ENCODE assay signal across 8 cellular contexts in genomic region chr7:128455556-128456254, GRCh38. TPM values are rescaled to one million over a fixed set of nuclear protein-coding genes. Genes with fewer than 3 reads are reported as not detected.
DNase-seq lines count a peak whose midpoint lies in the region; ATAC-seq, FAIRE-seq and TF ChIP-seq lines count a peak whose summit lies in the region.

HILPDA (plus strand) TSS chr7:128455878; CDS start chr7:128457269, 1,391 bp downstream.

- H3K36me3 ChIP-seq in H1 (ENCODE audit: control insufficient read depth in 2 of 4, insufficient read depth in 4 of 4, low read length in 3 of 4) (peaks cover 3 to 15% (median 7%) of the 10 kb centered on the region in 4 experiments; a peak in 6 of 8 replicates), mesenchymal stem cell (ENCODE audit: control insufficient read depth in 1 of 2, insufficient read depth in 2 of 2, low read depth in 1 of 2, low read length in 2 of 2) (peaks cover 10 to 12% of the 10 kb centered on the region in 2 experiments)

- H3K56ac ChIP-seq in H1 (replicated peaks; ENCODE audit: insufficient read length, low read depth, low read length), result peak within 1 kb of the TSS; percentile 71

- H2AK5ac ChIP-seq in H1 (ENCODE audit: low read depth, low read length), result peak within 1 kb of the TSS; percentile 79; the same call in 1 of the 2 replicates
- H2AK5ac ChIP-seq in mesenchymal stem cell (ENCODE audit: low read length, severe bottlenecking), result no peak within 1 kb of the TSS

- H4K8ac ChIP-seq in H1 (ENCODE audit: extremely low read depth, insufficient read depth, low read length) (peak within 1 kb of the TSS; percentile 98; the same call in 1 of the 2 replicates), mesenchymal stem cell (ENCODE audit: low read length) (peak within 1 kb of the TSS; percentile 99)

- H3K14ac ChIP-seq in H1 (ENCODE audit: insufficient read length), result peak within 1 kb of the TSS; percentile 92
- H3K14ac ChIP-seq in mesenchymal stem cell (ENCODE audit: low read length in 2 of 2), result peak within 1 kb of the TSS in 1 of 2 experiments; percentile 76

- peak in 1 of 2 experiments; percentile 2; a peak in 1 of 4 replicates for TF ChIP-seq RAD21 in H1 (IDR thresholded peaks at IDR 0.05 in 1 of 2, conservative IDR thresholded peaks at IDR 0.05 in 1 of 2; ENCODE audit: low read depth in 2 of 2, low read length in 2 of 2)

- H3K27ac ChIP-seq in H1 (ENCODE audit: low read depth, low read length) (peak within 1 kb of the TSS; percentile 93), mesenchymal stem cell (ENCODE audit: low read length, poor library complexity, severe bottlenecking) (peak within 1 kb of the TSS; percentile 72)

- H2BK5ac ChIP-seq in H1 (ENCODE audit: low read depth, low read length) (peak within 1 kb of the TSS; percentile 85), mesenchymal stem cell (ENCODE audit: low read depth, low read length, poor library complexity, severe bottlenecking) (no peak within 1 kb of the TSS)

- DNase-seq in COR-L47 (lab: John Stamatoyannopoulos, UW), result peak; percentile 87
- peak; percentile 91 for DNase-seq in HTR-8/SVneo (ENCODE audit: insufficient read length, low spot score)
- DNase-seq in NOMO-1 treated with DMSO at 0.1 percent for 48 hours (lab: John Stamatoyannopoulos, UW; ENCODE audit: unreplicated experiment), result peak; percentile 62
- DNase-seq in activated CD8-positive, alpha-beta memory T cell treated with anti-CD3 and anti-CD28 coated beads for 48 hours (ENCODE audit: low read depth in 2 of 3, low spot score in 2 of 3), result peak; percentile 74 to 93 (median 87)
- DNase-seq in H1 (ENCODE audit: low read depth in 1 of 2, low spot score in 2 of 2), result peak in 1 of 2 experiments; percentile 93
- DNase-seq in mesenchymal stem cell, result peak; percentile 94
- DNase-seq in stimulated activated CD8-positive, alpha-beta memory T cell treated with anti-CD3 and anti-CD28 coated beads, Interleukin-12 subunit alpha, Interleukin-12 subunit beta, amount 100 ng/mL, for 24 hours (ENCODE audit: extremely low read depth), result peak; percentile 82

- H3K79me2 ChIP-seq in H1 (ENCODE audit: control insufficient read depth in 1 of 2, insufficient read depth in 2 of 2, low read length in 2 of 2), result peaks cover 0 to 43% of the 10 kb centered on the region in 2 experiments; a peak in 3 of 4 replicates

- TF ChIP-seq CTCF in H1 (IDR thresholded peaks at IDR 0.05; ENCODE audit: control extremely low read depth in 1 of 3, insufficient read depth in 1 of 3, low read depth in 1 of 3, low read length in 3 of 3), result no peak

- WGBS in H1 (ENCODE audit: extremely low coverage in 1 of 2, insufficient coverage in 1 of 2, insufficient read length in 1 of 2, insufficient replicate concordance in 2 of 2, low coverage in 1 of 2, low lambda C conversion rate in 2 of 2, missing lambda C conversion rate in 1 of 2), 2 experiments, result 1% methylated on average over 63 of the region's 63 CpGs; no CpG with 5 or more reads in 1 of the 2 experiments
- under 1% methylated on average over 60 of the region's 63 CpGs for WGBS in mesenchymal stem cell

- H3K4me3 ChIP-seq in H1 (ENCODE audit: extremely low read depth in 1 of 4, insufficient read depth in 2 of 4, low read depth in 3 of 4, low read length in 4 of 4) (peak within 1 kb of the TSS; percentile 96 to 100 (median 100)), mesenchymal stem cell (ENCODE audit: insufficient read depth in 1 of 2, low read depth in 1 of 2, low read length in 2 of 2) (peak within 1 kb of the TSS; percentile 68 to 97)

- H3K27me3 ChIP-seq in H1 (replicated peaks in 1 of 4; ENCODE audit: control insufficient read depth in 3 of 4, extremely low read depth in 1 of 4, insufficient read depth in 3 of 4, low read length in 3 of 4) (no peaks in the 10 kb centered on the region; a peak in 2 of 7 replicates), mesenchymal stem cell (ENCODE audit: control insufficient read depth in 1 of 2, insufficient read depth in 1 of 2, low read length in 2 of 2) (no peaks in the 10 kb centered on the region)

- peaks cover 9% of the 10 kb centered on the region for H3K79me1 ChIP-seq in H1 (ENCODE audit: low read depth, low read length)
- peaks cover 19% of the 10 kb centered on the region for H3K79me1 ChIP-seq in mesenchymal stem cell (replicated peaks; ENCODE audit: low read length, poor library complexity, severe bottlenecking)

- H3K23ac ChIP-seq in H1 (ENCODE audit: insufficient read length) (peak within 1 kb of the TSS; percentile 98), mesenchymal stem cell (ENCODE audit: low read length in 2 of 2) (peak within 1 kb of the TSS in 1 of 2 experiments; percentile 48)

- H4K20me1 ChIP-seq in H1 (replicated peaks in 1 of 2; ENCODE audit: control insufficient read depth in 1 of 2, insufficient read depth in 2 of 2, low read length in 2 of 2), result peaks cover 4 to 6% of the 10 kb centered on the region in 2 experiments

- H3K4ac ChIP-seq in H1 (replicated peaks; ENCODE audit: insufficient read length, low read depth, low read length), result peak within 1 kb of the TSS; percentile 96
- H3K4ac ChIP-seq in mesenchymal stem cell (ENCODE audit: low read depth in 1 of 2, low read length in 2 of 2), result peak within 1 kb of the TSS; percentile 83 to 97

- peak within 1 kb of the TSS; percentile 94 for H2BK120ac ChIP-seq in H1 (replicated peaks; ENCODE audit: low read depth, low read length)
- peak within 1 kb of the TSS; percentile 27 for H2BK120ac ChIP-seq in mesenchymal stem cell (ENCODE audit: low read depth, low read length)

- H3K9me3 ChIP-seq in H1 (ENCODE audit: insufficient read depth in 2 of 2, low read depth in 1 of 2, low read length in 1 of 2) (no peaks in the 10 kb centered on the region), mesenchymal stem cell (ENCODE audit: control insufficient read depth, low read length) (no peaks in the 10 kb centered on the region)

- H4K91ac ChIP-seq in H1 (replicated peaks; ENCODE audit: insufficient read length, low read length) (peak within 1 kb of the TSS; percentile 100), mesenchymal stem cell (ENCODE audit: low read length) (peak within 1 kb of the TSS; percentile 89)

- H3K9ac ChIP-seq in H1 (replicated peaks in 1 of 4; ENCODE audit: extremely low read depth in 1 of 4, low read depth in 3 of 4, low read length in 3 of 4) (peak within 1 kb of the TSS; percentile 97 to 100 (median 98)), mesenchymal stem cell (ENCODE audit: low read length) (peak within 1 kb of the TSS; percentile 96)

- TF ChIP-seq POLR2A in H1 (IDR thresholded peaks at IDR 0.05; ENCODE audit: control extremely low read depth in 1 of 2, low read depth in 2 of 2, low read length in 2 of 2), result peak; percentile 86 to 96

- no peak within 1 kb of the TSS for H2BK15ac ChIP-seq in H1 (ENCODE audit: low read length)
- H2BK15ac ChIP-seq in mesenchymal stem cell (ENCODE audit: low read depth, poor library complexity, severe bottlenecking), result peak within 1 kb of the TSS; percentile 87

- CTCF ChIA-PET in H1 (lab: Charles Lee; ENCODE audit: partially characterized antibody), result interaction anchor here (1.0 to 5.4 kb wide), 6 partner anchors 15 to 48 kb away, joined by 3 to 67 read pairs (median 6); no protein-coding TSS in a partner anchor

- H3K4me2 ChIP-seq in H1 (ENCODE audit: insufficient read depth in 1 of 2, low read depth in 2 of 2, low read length in 2 of 2) (peak within 1 kb of the TSS; percentile 73 to 97), mesenchymal stem cell (ENCODE audit: low read length, poor library complexity, severe bottlenecking) (peak within 1 kb of the TSS; percentile 74)

- H4K5ac ChIP-seq in H1 (ENCODE audit: insufficient read length, low read depth, low read length), result peak within 1 kb of the TSS; percentile 94

- POLR2A ChIA-PET in H1 (lab: Charles Lee; ENCODE audit: partially characterized antibody), result interaction anchor here (0.6 to 2.3 kb wide), 13 partner anchors 11 to 282 kb away, joined by 3 to 18 read pairs (median 3); no protein-coding TSS in a partner anchor

- no peak for TF ChIP-seq EP300 in H1 (IDR thresholded peaks at IDR 0.05; ENCODE audit: borderline replicate concordance in 1 of 2, low read depth in 2 of 2, low read length in 2 of 2)

- H3K18ac ChIP-seq in H1 (ENCODE audit: extremely low read depth, low read length) (peak within 1 kb of the TSS; percentile 79), mesenchymal stem cell (ENCODE audit: low read depth in 1 of 2, low read length in 2 of 2) (peak within 1 kb of the TSS; percentile 90 to 97)

- peak within 1 kb of the TSS; percentile 81; the same call in 1 of the 2 replicates for H2AFZ ChIP-seq in H1 (ENCODE audit: low read length)
- H2AFZ ChIP-seq in mesenchymal stem cell (ENCODE audit: low read depth, low read length), result peak within 1 kb of the TSS; percentile 72

- peak; percentile 52 for FAIRE-seq in HTR-8/SVneo (lab: Jason Lieb, UNC)
- FAIRE-seq in H1 (lab: Jason Lieb, UNC), result no peak

- H3K4me1 ChIP-seq in H1 (replicated peaks in 1 of 4; ENCODE audit: control insufficient read depth in 3 of 4, insufficient read depth in 4 of 4, low read length in 3 of 4), result peaks cover 9 to 20% (median 14%) of the 10 kb centered on the region in 4 experiments
- H3K4me1 ChIP-seq in mesenchymal stem cell (ENCODE audit: control insufficient read depth, insufficient read depth, low read depth, low read length), result peaks cover 15% of the 10 kb centered on the region

- 0 out of 2 replicates have a peak within 1 kb of the TSS, but pooled peaks have one; percentile 6 for H2BK20ac ChIP-seq in H1 (ENCODE audit: low read length)

- H2BK12ac ChIP-seq in H1 (ENCODE audit: low read depth, low read length), result no peak within 1 kb of the TSS
- peak within 1 kb of the TSS; percentile 76 to 89 for H2BK12ac ChIP-seq in mesenchymal stem cell (ENCODE audit: low read length in 2 of 2)

- ATAC-seq in GM21381 (IDR thresholded peaks at IDR 0.05; ENCODE audit: unreplicated experiment), result peak; percentile 89

- H3K23me2 ChIP-seq in H1 (ENCODE audit: low read depth, low read length), result peaks cover 9% of the 10 kb centered on the region; the same call in 1 of the 2 replicates

TF ChIP-seq in H1, 55 proteins besides CTCF, POLR2A, EP300 and RAD21 (continues in another document):
- TF ChIP-seq SUZ12 (IDR thresholded peaks at IDR 0.05; ENCODE audit: low read length) (peak; percentile 37; the same call in 1 of the 2 replicates), TAF7 (optimal IDR thresholded peaks at IDR 0.05; ENCODE audit: borderline replicate concordance, low read depth, low read length) (peak; percentile 82), EGR1 (IDR thresholded peaks at IDR 0.05; ENCODE audit: borderline replicate concordance, low read depth, low read length) (peak; percentile 36; the same call in 1 of the 2 replicates)

RNA-seq across cellular contexts. Expression of gene HILPDA, which starts in this region (rescaled TPM):
- total RNA-seq in H1 (2021; fragmentation: NEBNext Ultra II Directional; extraction: Animal tissue kit (Norgen Biotek cat#: 25700)), result 33.9 and 35.6 TPM in 2 replicates
- polyA plus RNA-seq in H1 (2011; rRNA removed), result 59.5 and 80.0 TPM in 2 replicates
- 67.1 TPM for polyA plus RNA-seq in H1 (2011; cell fraction: cytosol; rRNA removed)
- 40.9 TPM for polyA plus RNA-seq in H1 (2011; cell fraction: nucleus; rRNA removed)
- 37.8 to 39.9 TPM (median 38.9 TPM) in 4 replicates for polyA plus RNA-seq in H1 (2012, experiment 1 of 2)
- polyA plus RNA-seq in H1 (2012, experiment 2 of 2), result 48.3 TPM
- 28.9 TPM for polyA plus RNA-seq in H1 (2013, experiment 1 of 2)
- polyA plus RNA-seq in H1 (2013, experiment 2 of 2), result 29.1 TPM
- 70.0 and 77.4 TPM in 2 replicates for polyA minus RNA-seq in H1 (2011; rRNA and poly(A)+ RNA removed)
- 20.9 TPM for polyA minus RNA-seq in H1 (2011; cell fraction: cytosol; rRNA and poly(A)+ RNA removed)
- polyA minus RNA-seq in H1 (2011; cell fraction: nucleus; rRNA and poly(A)+ RNA removed), result 81.1 TPM
- polyA plus RNA-seq in mesenchymal stem cell (2013, experiment 1 of 2), result 10.7 TPM
- polyA plus RNA-seq in mesenchymal stem cell (2013, experiment 2 of 2), result 10.2 TPM
